In the genomic region with DNA sequence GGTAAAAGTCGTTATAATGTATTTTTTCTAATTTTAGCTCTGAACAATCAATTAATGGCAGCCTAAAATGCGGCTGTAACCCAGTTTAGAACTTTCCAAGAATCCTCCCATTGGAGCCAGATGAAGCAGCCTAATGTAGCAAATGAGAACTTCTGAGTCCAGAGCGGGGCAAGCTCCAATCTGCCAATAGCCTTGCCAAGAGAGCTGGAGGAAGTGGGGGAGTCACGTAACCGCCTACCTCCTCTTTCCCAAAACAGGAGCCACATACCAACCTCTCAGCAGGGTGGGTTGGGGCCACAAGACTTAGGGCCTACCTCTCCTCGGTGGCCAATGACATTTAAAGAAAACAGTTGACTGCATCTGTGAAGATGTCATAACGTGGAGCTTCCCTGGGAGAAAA, we compare ENCODE assay signal across 25 cellular contexts.
"Had no signal": no experiment of that assay in that cellular context is flagged by ENCODE, and none has a peak within 500 bp of the region (broad histone marks: within the 10 kb centered on the region; RNA-seq: fewer than 3 reads in every experiment).

No MANE protein-coding gene starts in this region.

- H3K9me3 ChIP-seq: esophagus muscularis mucosa, gastroesophageal sphincter, heart left ventricle, ovary, psoas muscle, sigmoid colon, testis, tibial artery had no signal

- H3K36me3 Mint-ChIP-seq: memory B cell; natural killer cell; stimulated activated memory B cell treated with anti-CD40 and anti-IgM and Interleukin-4, amounts not matched to agents 10 μg/mL and 1 μg/mL and 100 μg/mL, for 72 hours; type B pancreatic cell had no signal

- H3K27ac ChIP-seq: esophagus muscularis mucosa, foreskin keratinocyte, gastroesophageal sphincter, heart left ventricle, hepatocyte, ovary, psoas muscle, sigmoid colon, testis, tibial artery had no signal

- H3K4me2 ChIP-seq: hepatocyte had no signal

- H3K27me3 ChIP-seq: esophagus muscularis mucosa, foreskin keratinocyte, gastroesophageal sphincter, heart left ventricle, hepatocyte, ovary, sigmoid colon, testis, tibial artery had no signal

- ATAC-seq: foreskin keratinocyte; gastroesophageal sphincter; heart left ventricle; natural killer cell; psoas muscle; right cardiac atrium; stimulated activated memory B cell treated with anti-CD40 and anti-IgM and Interleukin-4, amounts not matched to agents 10 μg/mL and 1 μg/mL and 100 μg/mL, for 72 hours; stimulated activated naive CD8-positive, alpha-beta T cell treated with anti-CD3 and anti-CD28 coated beads, Interleukin-15, Interleukin-2, amounts not matched to agents 100 U/mL and 50 U/mL, for 24 hours had no signal

- H3K36me3 ChIP-seq: esophagus muscularis mucosa, gastroesophageal sphincter, heart left ventricle, ovary, sigmoid colon, tibial artery had no signal

- DNase-seq: effector CD8-positive, alpha-beta T cell; foreskin keratinocyte; heart left ventricle; kidney; natural killer cell; occipital lobe; ovary; posterior cingulate gyrus; psoas muscle; right cardiac atrium; sigmoid colon; stimulated activated CD4-positive, alpha-beta T cell treated with anti-CD3 and anti-CD28 coated beads, Interleukin-4, amount 100 ng/mL, for 4 hours; stimulated activated naive CD8-positive, alpha-beta T cell treated with anti-CD3 and anti-CD28 coated beads, Interleukin-15, Interleukin-2, amounts not matched to agents 100 U/mL and 50 U/mL, for 24 hours; substantia nigra; testis; tibial artery had no signal

- FAIRE-seq: endothelial cell of umbilical vein, kidney had no signal

- H3K79me2 ChIP-seq: hepatocyte had no signal

- H3K4me3 Mint-ChIP-seq: dendritic cell treated with granulocyte-macrophage colony-stimulating factor and Interleukin-4, amounts not matched to agents 40 ng/mL and 50 ng/mL, for 4 days; memory B cell; natural killer cell; stimulated activated memory B cell treated with anti-CD40 and anti-IgM and Interleukin-4, amounts not matched to agents 10 μg/mL and 1 μg/mL and 100 μg/mL, for 72 hours; type B pancreatic cell had no signal

- H3K4me3 ChIP-seq: esophagus muscularis mucosa, gastroesophageal sphincter, heart left ventricle, hepatocyte, lung, ovary, psoas muscle, sigmoid colon, tibial artery had no signal

- H3K9me3 Mint-ChIP-seq: dendritic cell treated with granulocyte-macrophage colony-stimulating factor and Interleukin-4, amounts not matched to agents 40 ng/mL and 50 ng/mL, for 4 days; natural killer cell; type B pancreatic cell had no signal

- H3K4me1 Mint-ChIP-seq: natural killer cell had no signal

- H2AFZ ChIP-seq: hepatocyte had no signal

- H3K4me1 ChIP-seq: foreskin keratinocyte, heart left ventricle, psoas muscle, testis had no signal

- H3K27ac Mint-ChIP-seq: dendritic cell treated with granulocyte-macrophage colony-stimulating factor and Interleukin-4, amounts not matched to agents 40 ng/mL and 50 ng/mL, for 4 days; memory B cell; natural killer cell; stimulated activated memory B cell treated with anti-CD40 and anti-IgM and Interleukin-4, amounts not matched to agents 10 μg/mL and 1 μg/mL and 100 μg/mL, for 72 hours; type B pancreatic cell had no signal
